In the genomic region with DNA sequence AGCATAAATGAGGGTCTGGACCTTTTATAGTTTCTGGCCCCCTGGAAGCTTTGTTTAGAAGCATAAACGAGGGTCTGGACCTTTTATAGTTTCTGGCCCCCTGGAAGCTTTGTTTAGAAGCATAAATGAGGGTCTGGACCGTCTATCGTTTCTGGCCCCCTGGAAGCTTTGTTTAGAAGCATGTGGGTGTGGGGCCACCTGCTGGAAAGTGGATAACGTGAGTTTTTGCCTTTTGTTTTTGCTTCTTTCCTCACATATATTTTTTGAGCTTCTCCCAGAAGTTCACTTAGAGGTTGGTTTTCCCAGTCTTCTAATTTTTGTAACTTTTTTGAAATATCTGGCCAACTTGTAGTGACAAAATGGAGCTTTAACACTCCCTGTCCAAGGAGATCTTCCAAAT, we compare ENCODE assay signal across 4 cellular contexts. TPM values are rescaled to one million over a fixed set of nuclear protein-coding genes. Genes with fewer than 3 reads are reported as not detected.
DNase-seq lines count a peak whose midpoint lies in the region; TF ChIP-seq lines count a peak whose summit lies in the region.
"Not testable (repeated sequence)": the region's sequence is repeated elsewhere in the genome, so short reads cannot be mapped to it uniquely, and the experiment has no call there.

No MANE protein-coding gene starts in this region.

- TF ChIP-seq CTCF in OCI-LY1 (IDR thresholded peaks at IDR 0.05; ENCODE audit: low read length) (peak; percentile 37), endodermal cell (conservative IDR thresholded peaks at IDR 0.05) (peak; percentile 56), retinal pigment epithelial cell (conservative IDR thresholded peaks at IDR 0.05; ENCODE audit: low read depth, low read length) (peak; percentile 29)

- H3F3A ChIP-seq in OCI-LY1 (ENCODE audit: insufficient read depth, low read length) = not testable (repeated sequence)

- H3K27ac ChIP-seq in OCI-LY1 (ENCODE audit: low read depth, low read length, poor library complexity, severe bottlenecking); endodermal cell (ENCODE audit: low read depth, low read length): not testable (repeated sequence)

- H4K20me1 ChIP-seq in OCI-LY1 (ENCODE audit: insufficient read depth, low read length) = not testable (repeated sequence)

- H3K36me3 ChIP-seq in H7 (replicated peaks; ENCODE audit: control insufficient read depth, insufficient read depth, low read length); OCI-LY1 (ENCODE audit: insufficient read depth, low read length); endodermal cell (ENCODE audit: control insufficient read depth, insufficient read depth, low read length): not testable (repeated sequence)

- H3K4me1 ChIP-seq in OCI-LY1 (ENCODE audit: insufficient read depth, low read length, severe bottlenecking); endodermal cell (ENCODE audit: control insufficient read depth, insufficient read depth, low read length): not testable (repeated sequence)

- DNase-seq in H7 (peak; percentile 60), endodermal cell (peak; percentile 66)
- not testable (repeated sequence) for DNase-seq in retinal pigment epithelial cell (ENCODE audit: low read depth)

- H3K4me2 ChIP-seq in OCI-LY1 (ENCODE audit: low read length) = not testable (repeated sequence)

- peaks cover 23% of the 10 kb centered on the region for H3K36me3 Mint-ChIP-seq in endodermal cell (ENCODE audit: low read depth)

- peaks cover 31% of the 10 kb centered on the region for H3K27me3 Mint-ChIP-seq in endodermal cell (ENCODE audit: insufficient read depth)

- H3K4me1 Mint-ChIP-seq in endodermal cell = peaks cover 24% of the 10 kb centered on the region

- H3K27ac Mint-ChIP-seq in endodermal cell = peak overlapping the region; percentile 66

- H3K9me3 Mint-ChIP-seq in endodermal cell = peaks cover 36% of the 10 kb centered on the region

- not testable (repeated sequence) for H3K9ac ChIP-seq in OCI-LY1 (ENCODE audit: low read length); endodermal cell (ENCODE audit: extremely low read depth, low read length, poor library complexity, severe bottlenecking)

- 17% methylated on average over 2 of the region's 4 CpGs; no CpG with 5 or more reads in 1 of the 2 experiments for WGBS in endodermal cell (ENCODE audit: insufficient coverage in 1 of 2, insufficient read length in 1 of 2), 2 experiments

- H3K9me2 ChIP-seq in OCI-LY1 (ENCODE audit: low read depth, low read length) = not testable (repeated sequence)

- not testable (repeated sequence) for H2AFZ ChIP-seq in OCI-LY1 (ENCODE audit: low read length)

- not testable (repeated sequence) for H3K79me2 ChIP-seq in OCI-LY1 (ENCODE audit: insufficient read depth, low read length)

- not testable (repeated sequence) for H3K4me3 Mint-ChIP-seq in endodermal cell

- not testable (repeated sequence) for H3K4me3 ChIP-seq in H7 (ENCODE audit: insufficient read depth, low read depth, low read length); OCI-LY1 (ENCODE audit: low read depth, low read length, poor library complexity, severe bottlenecking); retinal pigment epithelial cell (ENCODE audit: low read length)
- H3K4me3 ChIP-seq in endodermal cell (ENCODE audit: low read length) = peak overlapping the region; percentile 64

- H3K27me3 ChIP-seq in H7 (ENCODE audit: control insufficient read depth, insufficient read depth, low read length); OCI-LY1 (ENCODE audit: insufficient read depth, low read length); endodermal cell (ENCODE audit: control insufficient read depth, insufficient read depth, low read length, poor library complexity, severe bottlenecking): not testable (repeated sequence)

- not testable (repeated sequence) for H3K9me3 ChIP-seq in OCI-LY1 (ENCODE audit: low read length)
- H3K9me3 ChIP-seq in endodermal cell (ENCODE audit: control insufficient read depth, low read length) = peaks cover 46% of the 10 kb centered on the region

RNA-seq across cellular contexts. Expression of a gene that starts 17.8 kb away (rescaled TPM):
- total RNA-seq in H7 (2014; rRNA removed; shearing (Covaris generic)) = 1.0 and 1.4 TPM in 2 replicates
- 10 to 100 TPM in 1 of 2 donors, 1 to 10 TPM in 1; 5.6 to 10.9 TPM for total RNA-seq in endodermal cell
- 1.8 TPM for polyA plus RNA-seq in endodermal cell (2013, experiment 1 of 2)
- polyA plus RNA-seq in endodermal cell (2013, experiment 2 of 2) = 2.5 TPM

RNA-seq across cellular contexts. Expression of a gene that starts 22.2 kb away (rescaled TPM):
- 62.3 and 65.0 TPM in 2 replicates for total RNA-seq in H7 (2014; rRNA removed; shearing (Covaris generic))
- total RNA-seq in endodermal cell = 100 to 1,000 TPM in 1 of 2 donors, 10 to 100 TPM in 1; 83.4 to 103 TPM
- polyA plus RNA-seq in endodermal cell (2013, experiment 1 of 2) = 109 TPM
- polyA plus RNA-seq in endodermal cell (2013, experiment 2 of 2) = 122 TPM

RNA-seq across cellular contexts. Expression of a gene that starts 33.3 kb away (rescaled TPM):
- total RNA-seq in H7 (2014; rRNA removed; shearing (Covaris generic)) = 5.6 and 11.4 TPM in 2 replicates
- 10 to 100 TPM; 29.5 to 41.3 TPM for total RNA-seq in endodermal cell
- 78.4 TPM for polyA plus RNA-seq in endodermal cell (2013, experiment 1 of 2)
- polyA plus RNA-seq in endodermal cell (2013, experiment 2 of 2) = 71.9 TPM

RNA-seq across cellular contexts. Expression of a gene that starts 38.7 kb away (rescaled TPM):
- total RNA-seq in H7 (2014; rRNA removed; shearing (Covaris generic)) = 10.3 and 11.5 TPM in 2 replicates
- total RNA-seq in endodermal cell = 1 to 10 TPM; 8.1 to 9.0 TPM
- 2.6 TPM for polyA plus RNA-seq in endodermal cell (2013, experiment 1 of 2)
- 2.5 TPM for polyA plus RNA-seq in endodermal cell (2013, experiment 2 of 2)

RNA-seq across cellular contexts. Expression of a gene that starts 42.2 kb away (rescaled TPM):
- total RNA-seq in H7 (2014; rRNA removed; shearing (Covaris generic)) = 30.9 and 44.5 TPM in 2 replicates
- total RNA-seq in endodermal cell = 10 to 100 TPM; 19.2 to 25.4 TPM
- polyA plus RNA-seq in endodermal cell (2013, experiment 1 of 2) = 26.3 TPM
- 27.6 TPM for polyA plus RNA-seq in endodermal cell (2013, experiment 2 of 2)
